In the genomic region with DNA sequence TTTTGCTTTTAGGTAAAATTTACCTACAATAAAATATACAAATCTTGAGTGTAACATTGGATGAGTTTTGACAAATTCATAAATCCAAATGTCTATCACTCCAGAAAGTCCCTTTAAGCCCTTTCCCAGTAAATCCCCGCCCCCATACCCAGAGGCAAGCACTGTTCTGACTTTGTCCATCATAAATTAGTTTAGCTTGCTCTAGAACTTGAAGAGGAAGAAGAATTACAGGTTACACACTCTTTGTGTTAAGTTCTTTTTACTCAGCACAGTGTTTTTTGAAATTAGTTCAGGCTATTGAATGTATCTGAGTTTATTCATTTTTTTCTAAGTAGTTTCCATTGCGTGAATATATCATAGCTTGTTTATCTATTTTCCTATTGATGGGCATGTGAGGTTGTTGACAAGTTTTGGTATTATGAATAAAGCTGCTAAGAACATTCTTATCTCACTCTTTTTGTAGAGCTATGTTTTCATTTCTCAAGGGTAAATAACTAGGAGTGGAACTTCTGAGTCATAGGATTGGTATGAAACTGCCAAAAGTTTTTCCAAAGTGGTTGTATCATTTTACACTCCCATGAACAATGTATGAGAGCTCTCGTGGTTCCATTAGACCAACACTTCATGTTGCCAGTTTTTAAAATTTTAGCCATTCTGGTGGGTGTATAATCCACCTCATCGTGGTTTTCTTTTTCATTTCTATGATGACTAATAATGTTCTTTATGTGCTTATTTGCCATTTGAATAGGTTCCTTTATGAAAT, we compare ENCODE assay signal across 8 cellular contexts. TPM values are rescaled to one million over a fixed set of nuclear protein-coding genes. Genes with fewer than 3 reads are reported as not detected.
DNase-seq lines count a peak whose midpoint lies in the region; ATAC-seq and TF ChIP-seq lines count a peak whose summit lies in the region.

No MANE protein-coding gene starts in this region.

- H3K36me3 ChIP-seq in HAP-1 (replicated peaks) = no peaks in the 10 kb centered on the region
- no peaks in the 10 kb centered on the region for H3K36me3 ChIP-seq in SJSA1
- H3K36me3 ChIP-seq in tibial artery = no peaks in the 10 kb centered on the region

- ATAC-seq in foreskin keratinocyte = peak; percentile 75

- H3K27ac ChIP-seq in SJSA1 = peak overlapping the region; percentile 84
- H3K27ac ChIP-seq in foreskin keratinocyte = peak overlapping the region; percentile 41
- H3K27ac ChIP-seq in tibial artery = peak overlapping the region; percentile 47 to 60

- TF ChIP-seq CTCF in foreskin keratinocyte (conservative IDR thresholded peaks at IDR 0.05) = no peak
- TF ChIP-seq CTCF in tibial artery (IDR thresholded peaks at IDR 0.05) = no peak
- no peak for TF ChIP-seq CTCF in GM13977 (IDR thresholded peaks at IDR 0.05; ENCODE audit: extremely low read depth, insufficient read depth, missing control alignments)

- H3K4me1 ChIP-seq in HAP-1 (peaks cover 34% of the 10 kb centered on the region), SJSA1 (replicated peaks) (peaks cover 29% of the 10 kb centered on the region), foreskin keratinocyte (peaks cover 24% of the 10 kb centered on the region), tibial artery (peaks cover 0 to 24% (median 6%) of the 10 kb centered on the region in 4 donors)

- H3K27me3 ChIP-seq in HAP-1 (ENCODE audit: low read depth) (no peaks in the 10 kb centered on the region), SJSA1 (replicated peaks) (no peaks in the 10 kb centered on the region), foreskin keratinocyte (no peaks in the 10 kb centered on the region), tibial artery (no peaks in the 10 kb centered on the region)

- intact Hi-C loops in tibial artery (cut with DNase I; ENCODE audit: low total_unique reads) = no loop called here

- DNase-seq in EL = peak; percentile 92
- peak; percentile 73 to 95 for DNase-seq in HAP-1 (ENCODE audit: low spot score in 2 of 2)
- peak in 1 of 2 experiments; percentile 92 for DNase-seq in SJSA1 (ENCODE audit: low read depth in 1 of 2, low spot score in 2 of 2)
- peak; percentile 82 to 93 for DNase-seq in foreskin keratinocyte
- DNase-seq in tibial artery = no peak
- no peak for DNase-seq in G401 (ENCODE audit: low spot score)
- no peak for DNase-seq in superior temporal gyrus (ENCODE audit: extremely low spot score)
- no peak for DNase-seq in GM13977 (ENCODE audit: low spot score)

- peaks cover 6% of the 10 kb centered on the region; the same call in 1 of the 2 replicates for H3K9me3 ChIP-seq in HAP-1
- no peaks in the 10 kb centered on the region for H3K9me3 ChIP-seq in SJSA1 (replicated peaks)
- H3K9me3 ChIP-seq in tibial artery = no peaks in the 10 kb centered on the region

- H3K4me3 ChIP-seq in HAP-1 = no peak overlapping the region
- H3K4me3 ChIP-seq in SJSA1 = no peak overlapping the region
- no peak overlapping the region for H3K4me3 ChIP-seq in tibial artery

- in situ Hi-C loops in HAP-1 (cut with MboI; ENCODE audit: low sequenced_read_pairs) (no loop called here), G401 (cut with HindIII; ENCODE audit: low sequenced_read_pairs) (no loop called here), GM13977 (cut with MboI; ENCODE audit: low pct_unique_long_range_greater_than_20kb, low sequenced_read_pairs, unreplicated experiment) (no loop called here)

RNA-seq across cellular contexts. Expression of a gene that starts 22.4 kb away (rescaled TPM):
- total RNA-seq in SJSA1 (2014; rRNA removed; shearing (Covaris generic)) = 6.0 and 9.6 TPM in 2 replicates
- 12.1 and 13.0 TPM in 2 replicates for total RNA-seq in foreskin keratinocyte
- 7.7 and 8.2 TPM in 2 replicates for polyA plus RNA-seq in foreskin keratinocyte
- 0.18 and 1.3 TPM in 2 replicates for total RNA-seq in G401 (2014; rRNA removed; shearing (Covaris generic))

Comparison
In these comparisons a context has a peak if more than half of its experiments do, and no peak if none do; other contexts are left out.
1. DNase-seq: peak in EL (single experiment), HAP-1 (2 of 2) and foreskin keratinocyte (2 of 2); none in tibial artery (0 of 2), G401 (single experiment), superior temporal gyrus (single experiment) and GM13977 (single experiment).
2. Peak in every context shown above with its lines, with median percentiles within 50 percentile points of each other: H3K27ac ChIP-seq.